In genomic region chr16:2205104-2205966, GRCh38 we compare ENCODE assay signal across 8 cellular contexts.
DNase-seq lines count a peak whose midpoint lies in the region; ATAC-seq and TF ChIP-seq lines count a peak whose summit lies in the region.

Gene MLST8 (plus strand): TSS chr16:2205454. CDS start chr16:2206086, 632 bp downstream.

- CTCF ChIA-PET in AG04449 (lab: Yijun Ruan, JAX), result interaction anchor here (0.9 to 2.1 kb wide), 2 partner anchors 65 to 66 kb away, joined by 3 to 7 read pairs; no protein-coding TSS in a partner anchor

- peak; percentile 50 for ATAC-seq in GM18519 (IDR thresholded peaks at IDR 0.05; ENCODE audit: low FRiP score, unreplicated experiment)
- peak; percentile 65 for ATAC-seq in HG03060 (IDR thresholded peaks at IDR 0.05; ENCODE audit: low read depth, unreplicated experiment)

- no peak for DNase-seq in AG04449 (ENCODE audit: low read depth, low spot score)
- DNase-seq in NCI-H2227 (lab: John Stamatoyannopoulos, UW; ENCODE audit: unreplicated experiment), result peak; percentile 92
- peak; percentile 93 for DNase-seq in activated CD4-positive, CD25-positive, alpha-beta regulatory T cell treated with anti-CD3 and anti-CD28 coated beads, Interleukin-2, amount 50 U/mL, for 72 hours
- DNase-seq in cerebellar cortex (ENCODE audit: low spot score), result peak; percentile 80
- DNase-seq in kidney glomerular epithelial cell (lab: John Stamatoyannopoulos, UW), result peak; percentile 67
- DNase-seq in stimulated activated CD4-positive, alpha-beta T cell treated with anti-CD3 and anti-CD28 coated beads, Interleukin-15, amount 100 ng/mL, for 48 hours (ENCODE audit: low read depth in 2 of 2), result peak; percentile 76 to 82

- H3K4me3 ChIP-seq in AG04449 (ENCODE audit: low read depth, low read length), result peak within 1 kb of the TSS; percentile 97

- POLR2A ChIA-PET in AG04449 (lab: Yijun Ruan, JAX), result interaction anchor here (0.6 to 2.4 kb wide), 5 partner anchors 9 to 50 kb away, joined by 3 to 9 read pairs (median 4); partner anchors contain the start of genes PGP and TRAF7

- TF ChIP-seq CTCF in AG04449 (IDR thresholded peaks at IDR 0.05; ENCODE audit: insufficient read depth, low read length, missing control alignments), result no peak
